ENCODE assay signal across 6 cellular contexts in the genomic region with DNA sequence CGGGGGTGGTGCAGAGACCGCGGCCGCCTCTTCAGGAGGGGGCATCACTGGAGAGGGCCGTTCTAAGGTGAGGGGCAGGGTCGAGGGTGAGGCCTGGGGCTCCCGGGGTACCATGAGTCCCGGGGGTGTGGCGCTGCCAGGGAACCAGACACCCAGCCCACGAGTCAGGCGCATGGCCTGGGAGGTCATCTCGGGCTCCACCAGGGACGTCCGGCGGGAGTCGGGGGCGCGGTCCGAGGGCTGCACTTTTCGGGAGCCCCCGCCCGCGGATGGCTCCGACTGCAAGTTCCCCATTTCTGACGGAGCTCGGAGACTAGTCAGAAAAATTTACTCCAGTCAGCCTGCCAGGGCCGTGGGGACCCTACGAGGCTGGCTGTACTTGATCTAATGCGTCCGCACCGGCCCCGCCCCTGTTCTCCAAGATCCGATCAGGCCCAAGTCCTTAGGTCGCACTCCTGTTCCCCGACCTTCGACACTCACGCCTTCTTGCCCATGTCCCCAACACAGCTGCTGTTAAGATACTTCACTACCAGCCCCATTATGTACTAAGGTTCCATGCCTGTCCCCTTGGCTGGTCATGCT. TPM values are rescaled to one million over a fixed set of nuclear protein-coding genes. Genes with fewer than 3 reads are reported as not detected.
DNase-seq lines count a peak whose midpoint lies in the region; ATAC-seq and TF ChIP-seq lines count a peak whose summit lies in the region.

No MANE protein-coding gene starts in this region.

- H3K9ac ChIP-seq in fibroblast of lung (ENCODE audit: insufficient read depth, low read length) (no peak overlapping the region), subcutaneous abdominal adipose tissue (ENCODE audit: low read length in 5 of 5) (peak overlapping the region in 3 of 5 donors; percentile 45 to 56 (median 48))

- peak overlapping the region; percentile 44 for H3K4me2 ChIP-seq in fibroblast of lung (ENCODE audit: extremely low read depth, insufficient read depth, low read length)

- H3K4me3 ChIP-seq in fibroblast of lung (replicated peaks in 1 of 4; ENCODE audit: control extremely low read depth in 1 of 4, insufficient read depth in 1 of 4, low read depth in 3 of 4, low read length in 4 of 4) = peak overlapping the region; percentile 3 to 88 (median 70)
- H3K4me3 ChIP-seq in subcutaneous abdominal adipose tissue (ENCODE audit: low read depth in 1 of 5, low read length in 5 of 5) = peak overlapping the region; percentile 42 to 67 (median 54)

- peaks cover 24% of the 10 kb centered on the region for H3K4me1 Mint-ChIP-seq in activated CD4-positive, alpha-beta T cell treated with anti-CD3 and anti-CD28 coated beads for 36 hours

- H3K9me3 ChIP-seq in fibroblast of lung (ENCODE audit: control insufficient read depth, insufficient read depth, low read depth, low read length) (no peaks in the 10 kb centered on the region), subcutaneous abdominal adipose tissue (ENCODE audit: control insufficient read depth in 5 of 5, low read length in 5 of 5) (no peaks in the 10 kb centered on the region)

- H3K27ac Mint-ChIP-seq in activated CD4-positive, alpha-beta T cell treated with anti-CD3 and anti-CD28 coated beads for 36 hours = peak overlapping the region; percentile 27

- no peak for DNase-seq in activated CD4-positive, alpha-beta T cell treated with anti-CD3 and anti-CD28 coated beads for 36 hours
- no peak for DNase-seq in activated CD4-positive, alpha-beta T cell treated with anti-CD3 and anti-CD28 coated beads, Interleukin-2, amount 50 U/mL, for 48 hours
- DNase-seq in fibroblast of lung (ENCODE audit: low read depth in 2 of 2) = peak in 1 of 2 donors; percentile 20
- DNase-seq in NCI-H1092 treated with DMSO at 0.1 percent for 48 hours (lab: John Stamatoyannopoulos, UW) = no peak
- no peak for DNase-seq in activated CD4-positive, alpha-beta T cell treated with anti-CD3 and anti-CD28 coated beads for 48 hours

- H3K9me3 Mint-ChIP-seq in activated CD4-positive, alpha-beta T cell treated with anti-CD3 and anti-CD28 coated beads for 36 hours (ENCODE audit: low read depth) = no peaks in the 10 kb centered on the region

- peaks cover 14% of the 10 kb centered on the region for H3K79me2 ChIP-seq in fibroblast of lung (ENCODE audit: control insufficient read depth, insufficient read depth, low read length)

- H3K27ac ChIP-seq in fibroblast of lung (ENCODE audit: insufficient read depth, low read length) (peak overlapping the region; percentile 34), subcutaneous abdominal adipose tissue (ENCODE audit: low read depth, low read length) (no peak overlapping the region)

- intact Hi-C loops in activated CD4-positive, alpha-beta T cell treated with anti-CD3 and anti-CD28 coated beads for 36 hours (cut with DNase I, micrococcal nuclease) = loop anchor here (1.0 to 5.0 kb wide), 7 partner anchors 24 to 445 kb away; a partner anchor contains a TSS

- peaks cover 35% of the 10 kb centered on the region for H3K36me3 Mint-ChIP-seq in activated CD4-positive, alpha-beta T cell treated with anti-CD3 and anti-CD28 coated beads for 36 hours (ENCODE audit: low read depth)

- no peak for ATAC-seq in activated CD4-positive, alpha-beta T cell treated with anti-CD3 and anti-CD28 coated beads for 36 hours

- peak overlapping the region; percentile 74 for H3K4me3 Mint-ChIP-seq in activated CD4-positive, alpha-beta T cell treated with anti-CD3 and anti-CD28 coated beads for 36 hours

- H3K4me1 ChIP-seq in fibroblast of lung (ENCODE audit: control insufficient read depth, extremely low read depth, insufficient read depth, low read length) (peaks cover 9% of the 10 kb centered on the region), subcutaneous abdominal adipose tissue (ENCODE audit: control insufficient read depth in 5 of 5, insufficient read depth in 5 of 5, low read length in 5 of 5) (peaks cover 0 to 36% (median 35%) of the 10 kb centered on the region in 5 donors)

- POLR2A ChIA-PET in activated CD4-positive, alpha-beta T cell treated with anti-CD3 and anti-CD28 coated beads for 36 hours (lab: Charles Lee) = interaction anchor here (0.5 to 1.9 kb wide), 6 partner anchors 9 to 1158 kb away, joined by 3 to 26 read pairs (median 4); a partner anchor contains a TSS

- TF ChIP-seq CTCF in fibroblast of lung (conservative IDR thresholded peaks at IDR 0.05 in 1 of 2, IDR thresholded peaks at IDR 0.05 in 1 of 2; ENCODE audit: low read depth in 1 of 2, low read length in 2 of 2) = no peak

- no peaks in the 10 kb centered on the region for H3K27me3 ChIP-seq in fibroblast of lung (ENCODE audit: control insufficient read depth, insufficient read depth, low read length)
- H3K27me3 ChIP-seq in subcutaneous abdominal adipose tissue (ENCODE audit: control insufficient read depth in 5 of 5, insufficient read depth in 4 of 5, low read length in 5 of 5) = peaks cover 0 to 12% (median 2%) of the 10 kb centered on the region in 5 donors

- no peaks in the 10 kb centered on the region for H4K20me1 ChIP-seq in fibroblast of lung (ENCODE audit: control insufficient read depth, extremely low read depth, insufficient read depth, low read length)

- CTCF ChIA-PET in activated CD4-positive, alpha-beta T cell treated with anti-CD3 and anti-CD28 coated beads for 36 hours (lab: Charles Lee) = interaction anchor here (0.7 to 3.6 kb wide), 4 partner anchors 13 to 104 kb away, joined by 3 to 28 read pairs (median 7); a partner anchor contains a TSS

- H3K36me3 ChIP-seq in fibroblast of lung (ENCODE audit: control insufficient read depth, insufficient read depth, low read length) (peaks cover 11% of the 10 kb centered on the region), subcutaneous abdominal adipose tissue (ENCODE audit: control insufficient read depth in 5 of 5, insufficient read depth in 5 of 5, low read length in 5 of 5) (peaks cover 0 to 32% (median 23%) of the 10 kb centered on the region in 5 donors)

- H3K27me3 Mint-ChIP-seq in activated CD4-positive, alpha-beta T cell treated with anti-CD3 and anti-CD28 coated beads for 36 hours = peaks cover 13% of the 10 kb centered on the region

- no peak overlapping the region for H2AFZ ChIP-seq in fibroblast of lung (ENCODE audit: low read length)

RNA-seq across cellular contexts. Expression of a gene that starts 0.8 kb away (rescaled TPM):
- under 1 TPM; 0.30 to 0.51 TPM for total RNA-seq in activated CD4-positive, alpha-beta T cell treated with anti-CD3 and anti-CD28 coated beads for 36 hours
- total RNA-seq in fibroblast of lung = under 0.01 and 0.50 TPM in 2 replicates
- polyA plus RNA-seq in fibroblast of lung = 0.15 and 0.20 TPM in 2 replicates
- polyA plus RNA-seq in fibroblast of lung (2012) = 1.4 and 2.1 TPM in 2 replicates
- 1.1 TPM in 1 of 2 replicates, not detected in the other for polyA minus RNA-seq in fibroblast of lung (ENCODE audit: low replicate concordance)

RNA-seq across cellular contexts. Expression of a gene that starts 1.4 kb away (rescaled TPM):
- total RNA-seq in activated CD4-positive, alpha-beta T cell treated with anti-CD3 and anti-CD28 coated beads for 36 hours = 1 to 10 TPM; 3.0 to 4.5 TPM
- 0.77 and 1.5 TPM in 2 replicates for total RNA-seq in fibroblast of lung
- 2.0 and 4.8 TPM in 2 replicates for polyA plus RNA-seq in fibroblast of lung
- polyA plus RNA-seq in fibroblast of lung (2012) = 2.8 and 6.8 TPM in 2 replicates
- 9.5 and 18.3 TPM in 2 replicates for polyA minus RNA-seq in fibroblast of lung (ENCODE audit: low replicate concordance)

RNA-seq across cellular contexts. Expression of a gene that starts 12.7 kb away (rescaled TPM):
- total RNA-seq in activated CD4-positive, alpha-beta T cell treated with anti-CD3 and anti-CD28 coated beads for 36 hours = 100 to 1,000 TPM; 219 to 275 TPM
- total RNA-seq in fibroblast of lung = 190 and 217 TPM in 2 replicates
- polyA plus RNA-seq in fibroblast of lung = 287 and 366 TPM in 2 replicates
- 221 and 297 TPM in 2 replicates for polyA plus RNA-seq in fibroblast of lung (2012)
- polyA minus RNA-seq in fibroblast of lung (ENCODE audit: low replicate concordance) = 338 and 417 TPM in 2 replicates

RNA-seq across cellular contexts. Expression of a gene that starts 15.8 kb away (rescaled TPM):
- total RNA-seq in activated CD4-positive, alpha-beta T cell treated with anti-CD3 and anti-CD28 coated beads for 36 hours = 10 to 100 TPM; 19.6 to 24.8 TPM
- 8.5 and 10.6 TPM in 2 replicates for total RNA-seq in fibroblast of lung
- polyA plus RNA-seq in fibroblast of lung = 4.5 and 4.9 TPM in 2 replicates
- 10.1 and 12.2 TPM in 2 replicates for polyA plus RNA-seq in fibroblast of lung (2012)
- 6.2 and 9.0 TPM in 2 replicates for polyA minus RNA-seq in fibroblast of lung (ENCODE audit: low replicate concordance)

RNA-seq across cellular contexts. Expression of a gene that starts 39.0 kb away (rescaled TPM):
- total RNA-seq in activated CD4-positive, alpha-beta T cell treated with anti-CD3 and anti-CD28 coated beads for 36 hours = 1 to 10 TPM; 5.6 to 5.9 TPM
- not detected in 2 replicates for total RNA-seq in fibroblast of lung
- polyA plus RNA-seq in fibroblast of lung = not detected in 2 replicates
- polyA plus RNA-seq in fibroblast of lung (2012) = not detected in 2 replicates
- polyA minus RNA-seq in fibroblast of lung (ENCODE audit: low replicate concordance) = not detected in 2 replicates
